ENCODE assay signal across 8 cellular contexts in the genomic region with DNA sequence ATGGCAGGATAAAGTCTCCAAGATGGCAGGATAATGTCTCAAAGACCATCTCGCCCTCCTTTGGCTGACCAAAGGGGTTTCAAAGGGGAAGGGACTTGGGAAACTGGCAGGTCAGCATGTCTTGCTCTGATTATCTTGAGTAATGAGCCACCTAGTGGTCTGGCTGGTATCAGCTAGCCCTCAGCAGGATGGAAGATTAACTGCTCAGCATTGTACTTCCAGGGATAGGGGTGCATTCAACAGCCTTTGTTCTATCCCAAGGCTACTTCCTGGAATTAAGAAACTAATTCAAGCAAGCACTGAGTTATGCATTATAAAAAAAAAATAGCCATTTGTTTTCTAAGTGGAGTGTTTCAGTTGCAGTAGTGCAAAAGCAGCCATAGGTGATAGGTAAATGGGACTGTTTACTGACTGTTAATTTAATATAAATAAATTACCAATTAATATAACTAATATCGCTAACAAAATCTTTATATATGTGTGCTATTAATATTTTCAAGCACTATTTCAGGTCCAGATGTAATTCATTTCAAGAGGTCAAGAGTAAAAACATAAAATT.
DNase-seq lines count a peak whose midpoint lies in the region; ATAC-seq and TF ChIP-seq lines count a peak whose summit lies in the region.

No MANE protein-coding gene starts in this region.

- H3K27me3 Mint-ChIP-seq in neural progenitor cell (ENCODE audit: insufficient read depth, low read depth), result peaks cover 3% of the 10 kb centered on the region
- H3K27me3 Mint-ChIP-seq in activated T-cell treated with anti-CD3 and anti-CD28 coated beads, Interleukin-2, amount 50 U/mL, for 4 hours (ENCODE audit: low read depth), result no peaks in the 10 kb centered on the region

- H3K4me2 ChIP-seq in neural progenitor cell, result no peak overlapping the region

- H3K4me3 Mint-ChIP-seq in neural progenitor cell, result no peak overlapping the region
- no peak overlapping the region for H3K4me3 Mint-ChIP-seq in activated T-cell treated with anti-CD3 and anti-CD28 coated beads, Interleukin-2, amount 50 U/mL, for 4 hours

- H3K4me3 ChIP-seq in duodenal mucosa (ENCODE audit: low read depth in 1 of 2, low read length in 2 of 2), result peak overlapping the region; percentile 0 to 35
- H3K4me3 ChIP-seq in neural progenitor cell, result no peak overlapping the region

- no peak overlapping the region for H3K27ac Mint-ChIP-seq in neural progenitor cell

- H3K27ac ChIP-seq in duodenal mucosa (ENCODE audit: low read depth, low read length), result no peak overlapping the region
- H3K27ac ChIP-seq in neural progenitor cell, result no peak overlapping the region

- H3K9me3 ChIP-seq in duodenal mucosa (ENCODE audit: control insufficient read depth in 1 of 2, low read length in 2 of 2), result peaks cover 14 to 16% of the 10 kb centered on the region in 2 donors
- no peaks in the 10 kb centered on the region for H3K9me3 ChIP-seq in neural progenitor cell (ENCODE audit: low read depth)

- H2AFZ ChIP-seq in neural progenitor cell (replicated peaks), result peak overlapping the region; percentile 26

- ATAC-seq in HG02852 (IDR thresholded peaks at IDR 0.05; ENCODE audit: unreplicated experiment) (no peak), HG03045 (IDR thresholded peaks at IDR 0.05; ENCODE audit: unreplicated experiment) (no peak)
- ATAC-seq in activated T-cell treated with anti-CD3 and anti-CD28 coated beads, Interleukin-2, amount 50 U/mL, for 4 hours, result no peak

- DNase-seq in GDM1 (lab: John Stamatoyannopoulos, UW) (peak; percentile 6), HPDE6-E6E7 (ENCODE audit: extremely low spot score) (peak; percentile 47), NOMO-1 treated with DMSO at 0.1 percent for 48 hours (lab: John Stamatoyannopoulos, UW; ENCODE audit: unreplicated experiment) (peak; percentile 83), neural progenitor cell (ENCODE audit: low spot score) (peak; percentile 87)
- no peak for DNase-seq in activated T-cell treated with anti-CD3 and anti-CD28 coated beads, Interleukin-2, amount 50 U/mL, for 4 hours

- H3K36me3 Mint-ChIP-seq in neural progenitor cell, result no peaks in the 10 kb centered on the region
- H3K36me3 Mint-ChIP-seq in activated T-cell treated with anti-CD3 and anti-CD28 coated beads, Interleukin-2, amount 50 U/mL, for 4 hours (ENCODE audit: insufficient read depth), result no peaks in the 10 kb centered on the region

- H3F3A ChIP-seq in neural progenitor cell (ENCODE audit: low read depth), result no peaks in the 10 kb centered on the region

- no peaks in the 10 kb centered on the region for H3K79me2 ChIP-seq in neural progenitor cell (ENCODE audit: low read depth)

- peak; percentile 80 for TF ChIP-seq CTCF in neural progenitor cell (IDR thresholded peaks at IDR 0.05)

- H3K27me3 ChIP-seq in duodenal mucosa (ENCODE audit: control insufficient read depth in 1 of 2, insufficient read depth in 2 of 2, low read length in 2 of 2) (no peaks in the 10 kb centered on the region), neural progenitor cell (no peaks in the 10 kb centered on the region)

- H3K4me1 Mint-ChIP-seq in neural progenitor cell, result peaks cover 8% of the 10 kb centered on the region
- no peaks in the 10 kb centered on the region for H3K4me1 Mint-ChIP-seq in activated T-cell treated with anti-CD3 and anti-CD28 coated beads, Interleukin-2, amount 50 U/mL, for 4 hours (ENCODE audit: low read depth)

- H3K9me3 Mint-ChIP-seq in neural progenitor cell, result peaks cover 15% of the 10 kb centered on the region
- H3K9me3 Mint-ChIP-seq in activated T-cell treated with anti-CD3 and anti-CD28 coated beads, Interleukin-2, amount 50 U/mL, for 4 hours, result peaks cover 13% of the 10 kb centered on the region

- H3K36me3 ChIP-seq in duodenal mucosa (ENCODE audit: control insufficient read depth in 1 of 2, insufficient read depth in 2 of 2, low read length in 2 of 2) (no peaks in the 10 kb centered on the region), neural progenitor cell (no peaks in the 10 kb centered on the region)

- no peaks in the 10 kb centered on the region for H3K4me1 ChIP-seq in duodenal mucosa (ENCODE audit: control insufficient read depth in 1 of 2, insufficient read depth in 2 of 2, low read length in 2 of 2)
- H3K4me1 ChIP-seq in neural progenitor cell, result no peaks in the 10 kb centered on the region

- no peaks in the 10 kb centered on the region for H4K20me1 ChIP-seq in neural progenitor cell (ENCODE audit: low read depth)

- no peak overlapping the region for H3K9ac ChIP-seq in duodenal mucosa (ENCODE audit: low read depth in 1 of 2, low read length in 2 of 2)
- H3K9ac ChIP-seq in neural progenitor cell, result no peak overlapping the region
